ENCODE assay signal across 1 cellular context in genomic region chr2:70842401-70842800, GRCh38.
TF ChIP-seq lines count a peak whose summit lies in the region.

No MANE protein-coding gene starts in this region.

TF ChIP-seq in HepG2, 621 proteins besides CTCF, POLR2A, EP300 and RAD21 (continues in another document):
- TF ChIP-seq ATF5 (CRISPR knock-in tag; IDR thresholded peaks at IDR 0.05; ENCODE audit: low read depth) (no peak), SP140L (CRISPR knock-in tag; IDR thresholded peaks at IDR 0.05; ENCODE audit: borderline replicate concordance) (no peak), ZNF367 (CRISPR knock-in tag; IDR thresholded peaks at IDR 0.05; ENCODE audit: borderline replicate concordance) (no peak), MAZ (IDR thresholded peaks at IDR 0.05; ENCODE audit: borderline replicate concordance, low read depth, low read length) (no peak), MAZ (CRISPR knock-in tag; IDR thresholded peaks at IDR 0.05; ENCODE audit: low read depth) (0 out of 2 replicates have a peak, but pooled peaks have one; percentile 44), SALL1 (CRISPR knock-in tag; IDR thresholded peaks at IDR 0.05) (peak; percentile 69; the same call in 1 of the 2 replicates), ZNF333 (CRISPR knock-in tag; IDR thresholded peaks at IDR 0.05; ENCODE audit: borderline replicate concordance) (no peak), MAF1 (CRISPR knock-in tag; IDR thresholded peaks at IDR 0.05; ENCODE audit: borderline replicate concordance) (no peak), ZNF562 (CRISPR knock-in tag; IDR thresholded peaks at IDR 0.05; ENCODE audit: borderline replicate concordance) (no peak), ZZZ3 (CRISPR knock-in tag; IDR thresholded peaks at IDR 0.05; ENCODE audit: borderline replicate concordance) (no peak), ZNF772 (CRISPR knock-in tag; IDR thresholded peaks at IDR 0.05) (0 out of 2 replicates have a peak, but pooled peaks have one; percentile 37), ZNF687 (CRISPR knock-in tag; IDR thresholded peaks at IDR 0.05) (peak; percentile 54), ZBTB7A (CRISPR knock-in tag; IDR thresholded peaks at IDR 0.05) (peak; percentile 31; the same call in 1 of the 2 replicates), ZNF879 (CRISPR knock-in tag; IDR thresholded peaks at IDR 0.05) (no peak), FOXM1 (CRISPR knock-in tag; IDR thresholded peaks at IDR 0.05) (no peak), ZNF839 (CRISPR knock-in tag; IDR thresholded peaks at IDR 0.05; ENCODE audit: borderline replicate concordance) (no peak), ZNF432 (CRISPR knock-in tag; IDR thresholded peaks at IDR 0.05; ENCODE audit: borderline replicate concordance) (no peak), ATF1 (CRISPR knock-in tag; IDR thresholded peaks at IDR 0.05) (no peak), AHR (CRISPR knock-in tag; IDR thresholded peaks at IDR 0.05) (0 out of 2 replicates have a peak, but pooled peaks have one; percentile 43), ZMYM3 (CRISPR knock-in tag; IDR thresholded peaks at IDR 0.05) (no peak), NFE2L2 (IDR thresholded peaks at IDR 0.05; ENCODE audit: low read length) (no peak), ZNF350 (CRISPR knock-in tag; IDR thresholded peaks at IDR 0.05; ENCODE audit: borderline replicate concordance, low read depth) (peak; percentile 65; the same call in 1 of the 2 replicates), TBX2 (CRISPR knock-in tag; IDR thresholded peaks at IDR 0.05; ENCODE audit: borderline replicate concordance) (0 out of 2 replicates have a peak, but pooled peaks have one; percentile 28), PAXIP1 (CRISPR knock-in tag; conservative IDR thresholded peaks at IDR 0.05) (peak; percentile 24; the same call in 1 of the 2 replicates), REST (IDR thresholded peaks at IDR 0.05; ENCODE audit: borderline replicate concordance in 1 of 2, low read depth in 1 of 2, low read length in 2 of 2) (no peak), ZNF800 (CRISPR knock-in tag; IDR thresholded peaks at IDR 0.05) (no peak), GATAD2A (CRISPR knock-in tag; IDR thresholded peaks at IDR 0.05) (peak; percentile 37; the same call in 1 of the 2 replicates), HOMEZ (CRISPR knock-in tag; IDR thresholded peaks at IDR 0.05; ENCODE audit: low read depth) (0 out of 2 replicates have a peak, but pooled peaks have one; percentile 21), JUND (CRISPR knock-in tag; IDR thresholded peaks at IDR 0.05) (no peak), ZNF281 (CRISPR knock-in tag; IDR thresholded peaks at IDR 0.05; ENCODE audit: borderline replicate concordance) (peak; percentile 91), ZBTB38 (CRISPR knock-in tag; IDR thresholded peaks at IDR 0.05) (peak; percentile 83), ZNF720 (CRISPR knock-in tag; IDR thresholded peaks at IDR 0.05) (no peak), FOXA3 (CRISPR knock-in tag; IDR thresholded peaks at IDR 0.05) (0 out of 2 replicates have a peak, but pooled peaks have one; percentile 23), STAT6 (CRISPR knock-in tag; IDR thresholded peaks at IDR 0.05; ENCODE audit: borderline replicate concordance) (no peak), PRMT3 (CRISPR knock-in tag; IDR thresholded peaks at IDR 0.05; ENCODE audit: borderline replicate concordance, low read depth) (no peak), DDIT3 (CRISPR knock-in tag; IDR thresholded peaks at IDR 0.05) (no peak), EEA1 (CRISPR knock-in tag; IDR thresholded peaks at IDR 0.05; ENCODE audit: borderline replicate concordance) (0 out of 2 replicates have a peak, but pooled peaks have one; percentile 41)
